In the genomic region with DNA sequence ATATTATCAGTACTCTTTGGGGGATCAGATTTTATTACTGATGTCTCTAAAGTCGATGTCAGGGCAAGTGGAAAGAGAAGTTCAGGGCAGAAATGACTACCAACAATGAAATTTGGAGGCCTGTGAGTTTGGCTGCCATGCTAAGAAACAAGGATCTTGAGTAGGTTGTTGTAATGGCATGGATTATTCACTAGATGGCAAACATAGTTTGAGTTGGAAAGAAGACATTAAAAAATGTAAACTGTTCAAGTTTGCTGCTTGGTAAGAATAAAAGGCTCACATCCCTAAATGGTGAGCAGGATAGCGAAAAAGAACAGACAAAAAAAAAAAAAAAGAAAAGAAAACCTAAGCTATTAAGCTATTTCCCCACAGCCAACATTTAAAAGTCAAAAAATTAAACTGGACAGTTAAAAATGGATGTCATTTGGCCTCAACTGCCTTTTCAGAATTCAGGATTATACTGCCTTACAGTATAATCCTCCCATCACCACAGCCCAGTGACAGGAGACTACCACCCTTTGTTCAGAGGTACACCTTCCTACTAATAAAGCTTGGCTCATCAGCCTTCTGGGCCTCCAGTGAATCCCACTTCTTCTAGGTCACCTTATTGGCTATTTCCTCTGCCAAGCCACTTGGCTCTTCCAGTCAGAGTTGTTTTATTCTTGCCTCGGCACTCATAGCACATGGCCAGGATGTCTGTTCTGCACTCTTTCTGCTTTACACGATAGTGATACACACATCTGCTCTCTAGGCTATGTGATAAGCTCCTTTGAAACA, we compare ENCODE assay signal across 8 cellular contexts.
DNase-seq lines count a peak whose midpoint lies in the region; ATAC-seq, FAIRE-seq and TF ChIP-seq lines count a peak whose summit lies in the region.

No MANE protein-coding gene starts in this region.

- FAIRE-seq in islet of Langerhans (lab: Jason Lieb, UNC), result peak; percentile 99

- H3K27me3 ChIP-seq in BJ (ENCODE audit: control insufficient read depth, insufficient read depth, low read length), result no peaks in the 10 kb centered on the region

- H3K36me3 Mint-ChIP-seq in brain (peaks cover 9% of the 10 kb centered on the region), type B pancreatic cell (peaks cover 10% of the 10 kb centered on the region), T-cell (no peaks in the 10 kb centered on the region)

- POLR2A ChIA-PET in BJ (lab: Charles Lee), result interaction anchor here (0.6 kb wide), 1 partner anchor 1004 kb away, joined by 7 read pairs; no protein-coding TSS in a partner anchor
- POLR2A ChIA-PET in T-cell (lab: Charles Lee), result no interaction called here

- H3K4me1 Mint-ChIP-seq in brain (peaks cover 20% of the 10 kb centered on the region), type B pancreatic cell (ENCODE audit: unreplicated experiment) (peaks cover 5% of the 10 kb centered on the region), T-cell (no peaks in the 10 kb centered on the region)

- CTCF ChIA-PET in BJ (lab: Yijun Ruan, JAX), result interaction anchor here (0.6 to 4.4 kb wide), 10 partner anchors 18 to 835 kb away, joined by 3 to 38 read pairs (median 4); no protein-coding TSS in a partner anchor
- CTCF ChIA-PET in T-cell (lab: Charles Lee), result interaction anchor here (0.5 to 2.9 kb wide), 12 partner anchors 11 to 1111 kb away, joined by 3 to 11 read pairs (median 4); no protein-coding TSS in a partner anchor

- peaks cover 0 to 3% (median 0%) of the 10 kb centered on the region in 5 experiments for H3K9me3 Mint-ChIP-seq in brain
- H3K9me3 Mint-ChIP-seq in type B pancreatic cell, result no peaks in the 10 kb centered on the region
- H3K9me3 Mint-ChIP-seq in T-cell, result no peaks in the 10 kb centered on the region

- peak; percentile 70 for ATAC-seq in GM19351 (IDR thresholded peaks at IDR 0.05; ENCODE audit: unreplicated experiment)
- no peak for ATAC-seq in T-cell (replicated peaks in 1 of 4)
- no peak for ATAC-seq in GM19397 (IDR thresholded peaks at IDR 0.05; ENCODE audit: unreplicated experiment)

- TF ChIP-seq CTCF in BJ (IDR thresholded peaks at IDR 0.05; ENCODE audit: insufficient read depth, low read depth, low read length), result peak; percentile 57
- TF ChIP-seq CTCF in brain (conservative IDR thresholded peaks at IDR 0.05), result peak; percentile 70 to 73
- TF ChIP-seq CTCF in type B pancreatic cell (conservative IDR thresholded peaks at IDR 0.05), result peak; percentile 75

- DNase-seq in BJ (ENCODE audit: low read depth) (peak; percentile 19), NCI-H2227 treated with DMSO at 0.1 percent for 48 hours (lab: John Stamatoyannopoulos, UW) (peak; percentile 42), type B pancreatic cell (ENCODE audit: extremely low spot score, unreplicated experiment) (no peak), T-cell (no peak)

- peak overlapping the region; percentile 13 to 84 (median 23) for H3K27ac Mint-ChIP-seq in brain
- H3K27ac Mint-ChIP-seq in type B pancreatic cell, result peak overlapping the region; percentile 9
- peak overlapping the region in 1 of 2 donors; percentile 19 for H3K27ac Mint-ChIP-seq in T-cell

- H3K4me3 Mint-ChIP-seq in brain, result no peak overlapping the region
- H3K4me3 Mint-ChIP-seq in type B pancreatic cell, result no peak overlapping the region
- no peak overlapping the region for H3K4me3 Mint-ChIP-seq in T-cell

- no peak overlapping the region for H3K4me3 ChIP-seq in BJ (ENCODE audit: low read depth, low read length)

- H3K36me3 ChIP-seq in BJ (ENCODE audit: control insufficient read depth, insufficient read depth, low read length), result no peaks in the 10 kb centered on the region; the same call in 1 of the 2 replicates

- no peaks in the 10 kb centered on the region for H3K27me3 Mint-ChIP-seq in brain
- H3K27me3 Mint-ChIP-seq in type B pancreatic cell, result no peaks in the 10 kb centered on the region
- H3K27me3 Mint-ChIP-seq in T-cell, result peaks cover 0 to 3% of the 10 kb centered on the region in 2 donors

Comparison
In these comparisons a context has a peak if more than half of its experiments do, and no peak if none do; other contexts are left out.
1. DNase-seq: peak in BJ (single experiment) and NCI-H2227 treated with DMSO at 0.1 percent for 48 hours (single experiment); none in type B pancreatic cell (single experiment) and T-cell (0 of 34).
2. Peak in every context shown above with its lines, with median percentiles within 50 percentile points of each other: CTCF ChIP-seq.